34 cellular contexts compared by ENCODE assay signal in the genomic region with DNA sequence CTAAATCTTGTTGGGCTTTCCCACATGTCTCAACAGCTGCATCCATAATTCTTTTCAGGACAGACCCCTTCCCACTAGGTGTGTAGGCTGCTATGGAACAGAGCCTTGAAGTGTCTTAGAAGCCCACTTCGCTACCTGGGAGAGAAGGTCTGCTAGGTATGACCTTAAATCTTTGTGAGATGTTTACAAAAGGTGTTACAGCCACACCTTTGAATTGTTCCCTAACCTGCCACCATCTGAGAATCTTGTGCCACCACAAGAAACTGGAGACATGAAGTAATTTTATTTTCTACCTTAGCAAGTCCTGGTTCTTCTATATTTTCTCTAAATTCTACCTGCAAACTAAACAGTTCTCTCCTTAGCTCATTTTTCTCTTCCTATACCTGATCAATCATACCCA.
"Had no signal": no experiment of that assay in that cellular context is flagged by ENCODE, and none has a peak within 500 bp of the region (broad histone marks: within the 10 kb centered on the region; RNA-seq: fewer than 3 reads in every experiment).

No MANE protein-coding gene starts in this region.

- H3K27ac ChIP-seq: KMS-11 had no signal

- DNase-seq: Karpas-422, Kasumi-1, MG63, MM.1S, MV-4-11, NCI-H1048, NCI-H1092, NCI-H1092 treated with DMSO at 0.1 percent for 48 hours, NCI-H1105, NCI-H1105 treated with DMSO at 0.1 percent for 48 hours, NCI-H1417, NCI-H1417 treated with DMSO at 0.1 percent for 48 hours, NCI-H1436, NCI-H1436 treated with DMSO at 0.1 percent for 48 hours, NCI-H146, NCI-H1694, NCI-H1694 treated with DMSO at 0.1 percent for 48 hours, NCI-H187, NCI-H187 treated with DMSO at 0.1 percent for 48 hours, NCI-H1930, NCI-H2029, NCI-H2029 treated with DMSO at 0.1 percent for 48 hours, NCI-H2081, NCI-H2081 treated with DMSO at 0.1 percent for 48 hours, NCI-H2107, NCI-H2171, NCI-H2171 treated with DMSO at 0.1 percent for 48 hours, NCI-H2227 treated with DMSO at 0.1 percent for 48 hours, NCI-H226, NCI-H345, NCI-H446, NCI-H510A, NCI-H510A treated with DMSO at 0.1 percent for 48 hours had no signal

- H3K27me3 ChIP-seq: MG63 had no signal

- H3K9ac ChIP-seq: KMS-11 had no signal

- H3K4me2 ChIP-seq: KMS-11 had no signal

- H3K36me3 ChIP-seq: MG63 had no signal

- H3K4me3 ChIP-seq: MG63 had no signal

- H3K9me3 ChIP-seq: MG63 had no signal
